Comparison of ENCODE assay signal across 8 cellular contexts in the genomic region with DNA sequence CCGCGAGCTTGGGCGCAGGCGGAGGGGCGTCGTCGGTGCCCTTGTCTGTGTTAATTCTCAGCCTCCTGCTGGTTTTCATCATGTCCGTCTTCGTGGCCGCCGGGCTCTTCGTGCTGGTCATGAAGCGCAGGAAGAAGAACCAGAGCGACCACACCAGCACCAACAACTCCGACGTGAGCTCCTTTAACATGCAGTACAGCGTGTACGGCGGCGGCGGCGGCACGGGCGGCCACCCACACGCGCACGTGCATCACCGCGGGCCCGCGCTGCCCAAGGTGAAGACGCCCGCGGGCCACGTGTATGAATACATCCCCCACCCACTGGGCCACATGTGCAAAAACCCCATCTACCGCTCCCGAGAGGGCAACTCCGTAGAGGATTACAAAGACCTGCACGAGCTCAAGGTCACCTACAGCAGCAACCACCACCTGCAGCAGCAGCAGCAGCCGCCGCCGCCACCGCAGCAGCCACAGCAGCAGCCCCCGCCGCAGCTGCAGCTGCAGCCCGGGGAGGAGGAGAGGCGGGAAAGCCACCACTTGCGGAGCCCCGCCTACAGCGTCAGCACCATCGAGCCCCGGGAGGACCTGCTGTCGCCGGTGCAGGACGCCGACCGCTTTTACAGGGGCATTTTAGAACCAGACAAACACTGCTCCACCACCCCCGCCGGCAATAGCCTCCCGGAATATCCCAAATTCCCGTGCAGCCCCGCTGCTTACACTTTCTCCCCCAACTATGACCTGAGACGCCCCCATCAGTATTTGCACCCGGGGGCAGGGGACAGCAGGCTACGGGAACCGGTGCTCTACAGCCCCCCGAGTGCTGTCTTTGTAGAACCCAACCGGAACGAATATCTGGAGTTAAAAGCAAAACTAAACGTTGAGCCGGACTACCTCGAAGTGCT. TPM values are rescaled to one million over a fixed set of nuclear protein-coding genes. Genes with fewer than 3 reads are reported as not detected.
DNase-seq lines count a peak whose midpoint lies in the region; ATAC-seq and TF ChIP-seq lines count a peak whose summit lies in the region.

No MANE protein-coding gene starts in this region.

- no peaks in the 10 kb centered on the region for H4K20me1 ChIP-seq in neural cell (ENCODE audit: insufficient read depth)

- in situ Hi-C loops in HAP-1 (cut with MboI; ENCODE audit: low sequenced_read_pairs), result no loop called here

- H3F3A ChIP-seq in neural cell (ENCODE audit: insufficient read depth, low read length, poor library complexity, severe bottlenecking), result no peaks in the 10 kb centered on the region

- H3K9me3 Mint-ChIP-seq in T-cell, result no peaks in the 10 kb centered on the region
- no peaks in the 10 kb centered on the region for H3K9me3 Mint-ChIP-seq in endothelial cell (ENCODE audit: unreplicated experiment)

- TF ChIP-seq CTCF in endothelial cell (IDR thresholded peaks at IDR 0.05; ENCODE audit: unreplicated experiment) (no peak), neural cell (IDR thresholded peaks at IDR 0.05; ENCODE audit: poor library complexity, severe bottlenecking) (no peak)

- no peaks in the 10 kb centered on the region for H3K9me2 ChIP-seq in neural cell (ENCODE audit: insufficient read depth, low read length)

- H3K27me3 Mint-ChIP-seq in T-cell, result peaks cover 41 to 43% of the 10 kb centered on the region in 2 donors
- H3K27me3 Mint-ChIP-seq in endothelial cell (ENCODE audit: unreplicated experiment), result peaks cover 22% of the 10 kb centered on the region

- H3K27me3 ChIP-seq in neural cell (ENCODE audit: insufficient read depth, low read depth, low read length) (peaks cover 35% of the 10 kb centered on the region), HAP-1 (ENCODE audit: low read depth) (no peaks in the 10 kb centered on the region)

- peak overlapping the region; percentile 70 to 80 (median 73) for H3K4me3 Mint-ChIP-seq in T-cell
- peak overlapping the region; percentile 86 for H3K4me3 Mint-ChIP-seq in endothelial cell (ENCODE audit: unreplicated experiment)

- H3K4me1 ChIP-seq in HAP-1, result no peaks in the 10 kb centered on the region; the same call in 1 of the 2 replicates

- H3K9me3 ChIP-seq in neural cell (ENCODE audit: low read length) (peaks cover 11% of the 10 kb centered on the region), HAP-1 (no peaks in the 10 kb centered on the region)

- H2AFZ ChIP-seq in neural cell (ENCODE audit: low read depth, low read length), result no peak overlapping the region

- CTCF ChIA-PET in T-cell (lab: Charles Lee), result no interaction called here

- H3K4me1 Mint-ChIP-seq in T-cell (peaks cover 11 to 37% (median 33%) of the 10 kb centered on the region in 3 donors), endothelial cell (ENCODE audit: unreplicated experiment) (peaks cover 20% of the 10 kb centered on the region)

- TF ChIP-seq EP300 in neural cell (conservative IDR thresholded peaks at IDR 0.05; ENCODE audit: poor library complexity, severe bottlenecking), result no peak

- H3K36me3 ChIP-seq in neural cell (ENCODE audit: insufficient read depth, low read length) (peaks cover 15% of the 10 kb centered on the region), HAP-1 (replicated peaks) (peaks cover 3% of the 10 kb centered on the region; the same call in 1 of the 2 replicates)

- H3K27ac Mint-ChIP-seq in T-cell, result no peak overlapping the region
- H3K27ac Mint-ChIP-seq in endothelial cell (ENCODE audit: unreplicated experiment), result no peak overlapping the region

- H3K36me3 Mint-ChIP-seq in T-cell (no peaks in the 10 kb centered on the region), endothelial cell (ENCODE audit: low read depth, unreplicated experiment) (no peaks in the 10 kb centered on the region)

- TF ChIP-seq RAD21 in neural cell (conservative IDR thresholded peaks at IDR 0.05), result no peak

- H3K79me2 ChIP-seq in neural cell (replicated peaks; ENCODE audit: insufficient read depth, low read length), result peaks cover 3% of the 10 kb centered on the region

- H3K27ac ChIP-seq in neural cell (ENCODE audit: low read length), result no peak overlapping the region

- no peak overlapping the region for H3K4me2 ChIP-seq in neural cell (ENCODE audit: low read length)

- no peak overlapping the region for H3K9ac ChIP-seq in neural cell (ENCODE audit: low read length)

- ATAC-seq in T-cell (replicated peaks in 1 of 4), result peak; percentile 59 to 73 (median 69)
- ATAC-seq in GM19035 (IDR thresholded peaks at IDR 0.05; ENCODE audit: unreplicated experiment), result no peak
- ATAC-seq in HG02571 (IDR thresholded peaks at IDR 0.05; ENCODE audit: unreplicated experiment), result no peak

- peak overlapping the region; percentile 55 for H3K4me3 ChIP-seq in neural cell (ENCODE audit: low read length)
- H3K4me3 ChIP-seq in HAP-1, result no peak overlapping the region

- peak; percentile 20 for DNase-seq in NOMO-1 treated with DMSO at 0.1 percent for 48 hours (lab: John Stamatoyannopoulos, UW; ENCODE audit: unreplicated experiment)
- DNase-seq in NOMO-1 treated with dmso at 0.1 percent for 144 hours (lab: John Stamatoyannopoulos, UW; ENCODE audit: unreplicated experiment), result no peak
- peak in 6 of 34 experiments; percentile 23 to 40 (median 29) for DNase-seq in T-cell
- DNase-seq in endothelial cell (ENCODE audit: low spot score), result peak; percentile 33
- DNase-seq in HAP-1 (ENCODE audit: low spot score in 2 of 2), result no peak

- POLR2A ChIA-PET in T-cell (lab: Charles Lee), result no interaction called here

TF ChIP-seq in neural cell, 6 proteins besides CTCF, POLR2A, EP300 and RAD21:
- TF ChIP-seq, protein P1, sequence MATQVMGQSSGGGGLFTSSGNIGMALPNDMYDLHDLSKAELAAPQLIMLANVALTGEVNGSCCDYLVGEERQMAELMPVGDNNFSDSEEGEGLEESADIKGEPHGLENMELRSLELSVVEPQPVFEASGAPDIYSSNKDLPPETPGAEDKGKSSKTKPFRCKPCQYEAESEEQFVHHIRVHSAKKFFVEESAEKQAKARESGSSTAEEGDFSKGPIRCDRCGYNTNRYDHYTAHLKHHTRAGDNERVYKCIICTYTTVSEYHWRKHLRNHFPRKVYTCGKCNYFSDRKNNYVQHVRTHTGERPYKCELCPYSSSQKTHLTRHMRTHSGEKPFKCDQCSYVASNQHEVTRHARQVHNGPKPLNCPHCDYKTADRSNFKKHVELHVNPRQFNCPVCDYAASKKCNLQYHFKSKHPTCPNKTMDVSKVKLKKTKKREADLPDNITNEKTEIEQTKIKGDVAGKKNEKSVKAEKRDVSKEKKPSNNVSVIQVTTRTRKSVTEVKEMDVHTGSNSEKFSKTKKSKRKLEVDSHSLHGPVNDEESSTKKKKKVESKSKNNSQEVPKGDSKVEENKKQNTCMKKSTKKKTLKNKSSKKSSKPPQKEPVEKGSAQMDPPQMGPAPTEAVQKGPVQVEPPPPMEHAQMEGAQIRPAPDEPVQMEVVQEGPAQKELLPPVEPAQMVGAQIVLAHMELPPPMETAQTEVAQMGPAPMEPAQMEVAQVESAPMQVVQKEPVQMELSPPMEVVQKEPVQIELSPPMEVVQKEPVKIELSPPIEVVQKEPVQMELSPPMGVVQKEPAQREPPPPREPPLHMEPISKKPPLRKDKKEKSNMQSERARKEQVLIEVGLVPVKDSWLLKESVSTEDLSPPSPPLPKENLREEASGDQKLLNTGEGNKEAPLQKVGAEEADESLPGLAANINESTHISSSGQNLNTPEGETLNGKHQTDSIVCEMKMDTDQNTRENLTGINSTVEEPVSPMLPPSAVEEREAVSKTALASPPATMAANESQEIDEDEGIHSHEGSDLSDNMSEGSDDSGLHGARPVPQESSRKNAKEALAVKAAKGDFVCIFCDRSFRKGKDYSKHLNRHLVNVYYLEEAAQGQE (IDR thresholded peaks at IDR 0.05; ENCODE audit: borderline replicate concordance), result no peak
- TF ChIP-seq MXI1 (conservative IDR thresholded peaks at IDR 0.05; ENCODE audit: poor library complexity, severe bottlenecking), result no peak
- TF ChIP-seq SMC3 (conservative IDR thresholded peaks at IDR 0.05; ENCODE audit: poor library complexity), result no peak
- no peak for TF ChIP-seq POLR2AphosphoS5 (IDR thresholded peaks at IDR 0.05)
- no peak for TF ChIP-seq TAF1 (IDR thresholded peaks at IDR 0.05; ENCODE audit: low read depth)
- no peak for TF ChIP-seq EZH2 (IDR thresholded peaks at IDR 0.05; ENCODE audit: borderline replicate concordance, insufficient read depth, low read length, poor library complexity, severe bottlenecking)

RNA-seq across cellular contexts. Expression of a gene that starts 6.4 kb away (rescaled TPM):
- under 1 TPM; 0.03 to 0.16 (median 0.14) TPM for total RNA-seq in T-cell
- total RNA-seq in endothelial cell (ENCODE audit: unreplicated experiment), result 0.08 TPM
- 4.2 and 4.3 TPM in 2 replicates for polyA plus RNA-seq in neural cell
- polyA minus RNA-seq in neural cell, result 10.7 and 13.1 TPM in 2 replicates

Comparison
In these comparisons a context has a peak if more than half of its experiments do, and no peak if none do; other contexts are left out.
1. DNase-seq: peak in NOMO-1 treated with DMSO at 0.1 percent for 48 hours (single experiment) and endothelial cell (single experiment); none in NOMO-1 treated with dmso at 0.1 percent for 144 hours (single experiment) and HAP-1 (0 of 2).
2. ATAC-seq: peak in T-cell (4 of 4); none in GM19035 (single experiment) and HG02571 (single experiment).